ENCODE assay signal across 10 cellular contexts in the genomic region with DNA sequence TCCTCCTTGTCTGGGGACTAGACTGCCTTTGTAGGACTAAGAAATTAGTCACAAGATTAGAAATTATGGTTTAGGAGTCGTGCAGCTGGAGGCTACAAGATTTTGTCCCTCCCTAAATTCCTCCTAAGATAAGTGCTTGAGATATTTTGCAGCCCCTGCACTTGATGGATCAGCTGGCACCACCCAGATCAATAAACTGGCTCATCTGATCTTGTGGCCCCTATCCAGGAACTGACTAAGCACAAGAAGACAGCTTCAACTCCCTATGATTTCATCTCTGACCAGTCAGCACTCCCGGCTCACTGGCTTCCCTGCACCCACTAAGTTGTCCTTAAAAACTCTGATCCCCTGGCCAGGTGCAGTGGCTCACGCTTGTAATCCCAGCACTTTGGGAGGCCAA. TPM values are rescaled to one million over a fixed set of nuclear protein-coding genes. Genes with fewer than 3 reads are reported as not detected.
DNase-seq lines count a peak whose midpoint lies in the region; TF ChIP-seq lines count a peak whose summit lies in the region.
"Not testable (repeated sequence)": the region's sequence is repeated elsewhere in the genome, so short reads cannot be mapped to it uniquely, and the experiment has no call there.
"Had no signal": no experiment of that assay in that cellular context is flagged by ENCODE, and none has a peak within 500 bp of the region (broad histone marks: within the 10 kb centered on the region; RNA-seq: fewer than 3 reads in every experiment).

No MANE protein-coding gene starts in this region.

- no CpG with 5 or more reads among the region's 3 CpGs for WGBS in H9 (ENCODE audit: extremely low coverage, insufficient read length, low lambda C conversion rate)
- 56% methylated on average over 3 of the region's 3 CpGs for WGBS in mesenchymal stem cell

- not testable (repeated sequence) for H2BK120ac ChIP-seq in H9 (ENCODE audit: low read depth, low read length, poor library complexity, severe bottlenecking); mesenchymal stem cell (ENCODE audit: low read depth, low read length)

- H3K27me3 ChIP-seq in H9 (ENCODE audit: insufficient read depth, low read length); mesenchymal stem cell (ENCODE audit: control insufficient read depth in 1 of 2, insufficient read depth in 1 of 2, low read length in 2 of 2): not testable (repeated sequence)

- H3K4me1 Mint-ChIP-seq in H9, result peaks cover 18 to 21% of the 10 kb centered on the region in 2 experiments

- H3K18ac ChIP-seq in H9 (ENCODE audit: insufficient read length, low read depth, low read length); mesenchymal stem cell (ENCODE audit: low read depth in 1 of 2, low read length in 2 of 2): not testable (repeated sequence)

- H3K4me3 ChIP-seq in astrocyte of the spinal cord (ENCODE audit: low read depth, low read length); fibroblast of mammary gland (ENCODE audit: control insufficient read depth, low read depth, low read length); mesenchymal stem cell (ENCODE audit: insufficient read depth in 1 of 2, low read depth in 1 of 2, low read length in 2 of 2); retinal pigment epithelial cell (ENCODE audit: low read length): not testable (repeated sequence)

- not testable (repeated sequence) for H4K91ac ChIP-seq in H9 (ENCODE audit: insufficient read length, low read depth, low read length); mesenchymal stem cell (ENCODE audit: low read length)

- not testable (repeated sequence) for H2BK15ac ChIP-seq in H9 (ENCODE audit: low read depth, low read length); mesenchymal stem cell (ENCODE audit: low read depth, poor library complexity, severe bottlenecking)

- not testable (repeated sequence) for H3K4me3 Mint-ChIP-seq in H9

- not testable (repeated sequence) for H3T11ph ChIP-seq in H9 (ENCODE audit: low read length)

- not testable (repeated sequence) for H3K9me3 Mint-ChIP-seq in H9

- H3K79me1 ChIP-seq in H9 (ENCODE audit: insufficient read depth, low read depth, low read length, poor library complexity, severe bottlenecking); mesenchymal stem cell (replicated peaks; ENCODE audit: low read length, poor library complexity, severe bottlenecking): not testable (repeated sequence)

- not testable (repeated sequence) for H2AK5ac ChIP-seq in H9 (ENCODE audit: insufficient read length, low read length); mesenchymal stem cell (ENCODE audit: low read length, severe bottlenecking)

- H3K4ac ChIP-seq in H9 (ENCODE audit: low read depth, low read length); mesenchymal stem cell (ENCODE audit: low read depth in 1 of 2, low read length in 2 of 2): not testable (repeated sequence)

- not testable (repeated sequence) for H3K9me3 ChIP-seq in H9 (ENCODE audit: control insufficient read depth, low read depth, low read length); mesenchymal stem cell (ENCODE audit: control insufficient read depth, low read length)

- not testable (repeated sequence) for H3K79me2 ChIP-seq in H9 (ENCODE audit: insufficient read depth, low read length)

- H4K8ac ChIP-seq in H9 (replicated peaks; ENCODE audit: insufficient read length, low read depth, low read length); mesenchymal stem cell (ENCODE audit: low read length): not testable (repeated sequence)

- not testable (repeated sequence) for H3K23ac ChIP-seq in H9 (ENCODE audit: insufficient read length, low read depth, low read length); mesenchymal stem cell (ENCODE audit: low read length in 2 of 2)

- H3K36me3 Mint-ChIP-seq in H9 (ENCODE audit: insufficient read depth in 1 of 3, low read depth in 3 of 3), result peaks cover 0 to 13% (median 0%) of the 10 kb centered on the region in 3 experiments; a peak in 3 of 7 replicates

- not testable (repeated sequence) for H3K9ac ChIP-seq in H9 (ENCODE audit: extremely low read depth, insufficient read length, low read length)
- H3K9ac ChIP-seq in mesenchymal stem cell (ENCODE audit: low read length), result peak overlapping the region; percentile 63

- H2BK20ac ChIP-seq in H9 (ENCODE audit: low read depth, low read length, poor library complexity, severe bottlenecking), result not testable (repeated sequence)

- H3K27me3 Mint-ChIP-seq in H9 (ENCODE audit: low read depth), result not testable (repeated sequence)

- not testable (repeated sequence) for H3K14ac ChIP-seq in H9 (ENCODE audit: insufficient read depth, low read length); mesenchymal stem cell (ENCODE audit: low read length in 2 of 2)

- H2BK12ac ChIP-seq in H9 (ENCODE audit: insufficient read length, low read depth, low read length); mesenchymal stem cell (ENCODE audit: low read length in 2 of 2): not testable (repeated sequence)

- H2AFZ ChIP-seq in H9 (ENCODE audit: low read length); mesenchymal stem cell (ENCODE audit: low read depth, low read length): not testable (repeated sequence)

- not testable (repeated sequence) for H4K5ac ChIP-seq in H9 (ENCODE audit: insufficient read length, low read depth, low read length)

- H3K23me2 ChIP-seq in H9 (ENCODE audit: insufficient read length, low read depth, low read length, poor library complexity, severe bottlenecking), result not testable (repeated sequence)

- TF ChIP-seq CTCF in H9 (conservative IDR thresholded peaks at IDR 0.05); astrocyte of the spinal cord (IDR thresholded peaks at IDR 0.05; ENCODE audit: low read depth, low read length); fibroblast of mammary gland (conservative IDR thresholded peaks at IDR 0.05; ENCODE audit: control insufficient read depth, insufficient read depth, low read depth, low read length); retinal pigment epithelial cell (conservative IDR thresholded peaks at IDR 0.05; ENCODE audit: low read depth, low read length): not testable (repeated sequence)

- H2BK5ac ChIP-seq in H9 (ENCODE audit: insufficient read length, low read length); mesenchymal stem cell (ENCODE audit: low read depth, low read length, poor library complexity, severe bottlenecking): not testable (repeated sequence)

- in situ Hi-C loops in SK-MEL-5 (cut with HindIII; ENCODE audit: low pct_unique_long_range_greater_than_20kb, low sequenced_read_pairs); astrocyte of the spinal cord (cut with HindIII; ENCODE audit: low sequenced_read_pairs): not testable (repeated sequence)

- not testable (repeated sequence) for H3K4me1 ChIP-seq in H9 (ENCODE audit: insufficient read depth, low read length); mesenchymal stem cell (ENCODE audit: control insufficient read depth, insufficient read depth, low read depth, low read length)

- peak; percentile 71 for DNase-seq in A172 (ENCODE audit: low spot score)
- not testable (repeated sequence) for DNase-seq in H9
- peak; percentile 81 for DNase-seq in NCI-H82 (lab: John Stamatoyannopoulos, UW)
- peak; percentile 59 for DNase-seq in SK-MEL-5 (ENCODE audit: low read depth, low spot score)
- peak; percentile 22 for DNase-seq in astrocyte of the spinal cord (ENCODE audit: low read depth, low spot score)
- DNase-seq in fibroblast of mammary gland (ENCODE audit: low read depth), result peak; percentile 86
- DNase-seq in mesenchymal stem cell, result peak; percentile 28
- peak; percentile 24 for DNase-seq in retinal pigment epithelial cell (ENCODE audit: low read depth)

- H4K20me1 ChIP-seq in H9 (ENCODE audit: control insufficient read depth, insufficient read depth, insufficient read length), result not testable (repeated sequence)

- not testable (repeated sequence) for H3K36me3 ChIP-seq in mesenchymal stem cell (ENCODE audit: control insufficient read depth in 1 of 2, insufficient read depth in 2 of 2, low read depth in 1 of 2, low read length in 2 of 2)

- not testable (repeated sequence) for H3K56ac ChIP-seq in H9 (ENCODE audit: insufficient read length, low read depth, low read length)

- H3K27ac ChIP-seq in H9 (ENCODE audit: insufficient read length, low read depth, low read length); mesenchymal stem cell (ENCODE audit: low read length, poor library complexity, severe bottlenecking): not testable (repeated sequence)

- H3K4me2 ChIP-seq in H9 (ENCODE audit: insufficient read depth, insufficient read length, low read length); mesenchymal stem cell (ENCODE audit: low read length, poor library complexity, severe bottlenecking): not testable (repeated sequence)

- H3K27ac Mint-ChIP-seq in H9, result peak overlapping the region in 2 of 3 experiments; percentile 34 to 40; a peak in 2 of 7 replicates

RNA-seq across cellular contexts. Expression of gene SSMEM1, which starts 17.3 kb away (rescaled TPM):
- total RNA-seq in A172 (2014; rRNA removed; shearing (Covaris generic)), result not detected in 2 replicates
- total RNA-seq in H9 (2021), result not detected in 2 replicates
- 0.45 TPM in 1 of 2 replicates, not detected in the other for total RNA-seq in SK-MEL-5 (2014; rRNA removed; shearing (Covaris generic))
- not detected in 2 replicates for polyA plus RNA-seq in SK-MEL-5 (2015; cell fraction: cytosol; rRNA removed)
- not detected in 2 replicates for polyA plus RNA-seq in SK-MEL-5 (2015; cell fraction: nucleus; rRNA removed)
- polyA plus RNA-seq in mesenchymal stem cell (2013, experiment 1 of 2), result 0.03 TPM
- polyA plus RNA-seq in mesenchymal stem cell (2013, experiment 2 of 2), result not detected
- total RNA-seq: H4, HepG2 had no signal
- polyA plus RNA-seq: HepG2 had no signal

RNA-seq across cellular contexts. Expression of gene TMEM209, which starts 19.7 kb away (rescaled TPM):
- 12.7 and 14.9 TPM in 2 replicates for total RNA-seq in A172 (2014; rRNA removed; shearing (Covaris generic))
- total RNA-seq in H9 (2021), result 30.8 and 33.9 TPM in 2 replicates
- total RNA-seq in SK-MEL-5 (2014; rRNA removed; shearing (Covaris generic)), result 31.0 and 34.0 TPM in 2 replicates
- 33.6 and 47.0 TPM in 2 replicates for polyA plus RNA-seq in SK-MEL-5 (2015; cell fraction: cytosol; rRNA removed)
- polyA plus RNA-seq in SK-MEL-5 (2015; cell fraction: nucleus; rRNA removed), result 17.8 and 19.8 TPM in 2 replicates
- polyA plus RNA-seq in mesenchymal stem cell (2013, experiment 1 of 2), result 19.1 TPM
- 19.1 TPM for polyA plus RNA-seq in mesenchymal stem cell (2013, experiment 2 of 2)

RNA-seq across cellular contexts. Expression of gene CPA2, which starts 41.7 kb away (rescaled TPM):
- not detected in 2 replicates for total RNA-seq in A172 (2014; rRNA removed; shearing (Covaris generic))
- 0.29 TPM in 1 of 2 replicates, not detected in the other for total RNA-seq in H9 (2021)
- total RNA-seq in SK-MEL-5 (2014; rRNA removed; shearing (Covaris generic)), result not detected in 2 replicates
- polyA plus RNA-seq in SK-MEL-5 (2015; cell fraction: cytosol; rRNA removed), result not detected in 2 replicates
- not detected in 2 replicates for polyA plus RNA-seq in SK-MEL-5 (2015; cell fraction: nucleus; rRNA removed)
- polyA plus RNA-seq in mesenchymal stem cell (2013, experiment 1 of 2), result not detected
- 0.10 TPM for polyA plus RNA-seq in mesenchymal stem cell (2013, experiment 2 of 2)
- total RNA-seq: H4, HepG2 had no signal
- polyA plus RNA-seq: HepG2 had no signal
